1 cellular context compared by ENCODE assay signal in genomic region chr14:103128631-103129300, GRCh38.
TF ChIP-seq lines count a peak whose summit lies in the region.

No MANE protein-coding gene starts in this region.

TF ChIP-seq in HEK293, 187 proteins besides CTCF, POLR2A, EP300 and RAD21:
- TF ChIP-seq ZFHX2 (tag by site-specific recombination; conservative IDR thresholded peaks at IDR 0.05), result peak; percentile 12; the same call in 1 of the 2 replicates
- no peak for TF ChIP-seq PATZ1 (tag by site-specific recombination; IDR thresholded peaks at IDR 0.05)
- 0 out of 2 replicates have a peak, but pooled peaks have one; percentile 34 for TF ChIP-seq ZNF600 (tag by site-specific recombination; IDR thresholded peaks at IDR 0.05)
